ENCODE assay signal across 9 cellular contexts in the genomic region with DNA sequence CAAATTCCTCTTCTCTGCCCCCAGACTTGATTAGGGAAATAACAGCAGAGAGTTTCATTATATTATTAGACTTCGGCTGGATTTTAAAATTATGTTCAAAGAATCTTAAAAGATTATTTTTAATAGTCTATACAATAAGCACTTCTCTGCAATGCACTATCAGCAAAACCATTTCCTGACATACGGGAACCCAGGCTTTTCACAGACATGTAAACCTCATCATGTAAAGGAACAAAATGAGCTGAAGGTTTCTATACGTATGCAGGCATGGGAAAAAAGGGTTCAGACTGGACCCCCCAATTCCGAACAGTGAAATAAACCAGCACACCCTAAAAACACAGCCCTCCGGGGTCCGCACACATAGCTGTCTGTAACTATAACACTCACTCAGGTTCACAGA.
DNase-seq lines count a peak whose midpoint lies in the region; ATAC-seq, FAIRE-seq and TF ChIP-seq lines count a peak whose summit lies in the region.
"Had no signal": no experiment of that assay in that cellular context is flagged by ENCODE, and none has a peak within 500 bp of the region (broad histone marks: within the 10 kb centered on the region; RNA-seq: fewer than 3 reads in every experiment).

No MANE protein-coding gene starts in this region.

- no peaks in the 10 kb centered on the region for H3K27me3 ChIP-seq in GM12878 (replicated peaks in 1 of 2; ENCODE audit: control insufficient read depth in 2 of 2, insufficient read depth in 2 of 2, low read length in 1 of 2)
- H3K27me3 ChIP-seq in right lobe of liver, result no peaks in the 10 kb centered on the region
- no peaks in the 10 kb centered on the region for H3K27me3 ChIP-seq in testis

- peaks cover 44% of the 10 kb centered on the region for H3K36me3 Mint-ChIP-seq in activated CD8-positive, alpha-beta memory T cell treated with anti-CD3 and anti-CD28 coated beads, Interleukin-2, amount 10 ng/mL, durations not matched to agents 7 days and 5 days

- TF ChIP-seq POLR2A in GM12878 (IDR thresholded peaks at IDR 0.05; ENCODE audit: low read depth, low read length) (no peak), right lobe of liver (IDR thresholded peaks at IDR 0.05) (no peak), testis (IDR thresholded peaks at IDR 0.05) (no peak)

- H4K20me1 ChIP-seq in GM12878 (ENCODE audit: control insufficient read depth, insufficient read depth), result no peaks in the 10 kb centered on the region

- H3K4me2 ChIP-seq in GM12878 (ENCODE audit: control insufficient read depth, insufficient read depth), result no peak overlapping the region

- H3K9me3 ChIP-seq in GM12878 (replicated peaks; ENCODE audit: control insufficient read depth, insufficient read depth, low read length), result no peaks in the 10 kb centered on the region
- H3K9me3 ChIP-seq in right lobe of liver, result no peaks in the 10 kb centered on the region
- H3K9me3 ChIP-seq in testis, result no peaks in the 10 kb centered on the region

- ATAC-seq in activated CD8-positive, alpha-beta memory T cell treated with anti-CD3 and anti-CD28 coated beads, Interleukin-2, amount 10 ng/mL, durations not matched to agents 7 days and 5 days, result peak; percentile 8
- ATAC-seq in GM12878, result no peak
- ATAC-seq in right lobe of liver, result peak; percentile 2 to 8 (median 5)
- ATAC-seq in GM21528 (IDR thresholded peaks at IDR 0.05; ENCODE audit: low FRiP score, unreplicated experiment), result no peak
- no peak for ATAC-seq in HG03175 (IDR thresholded peaks at IDR 0.05; ENCODE audit: unreplicated experiment)

- H3K79me2 ChIP-seq in GM12878 (ENCODE audit: control insufficient read depth, insufficient read depth, low read length), result no peaks in the 10 kb centered on the region

- H3K9ac ChIP-seq in GM12878 (ENCODE audit: control insufficient read depth, insufficient read depth, low read length), result no peak overlapping the region

- SMC1A ChIA-PET in GM12878 (lab: Charles Lee; ENCODE audit: uncharacterized antibody, unreplicated experiment), result interaction anchor here (0.8 to 6.5 kb wide), 21 partner anchors 9 to 234 kb away, joined by 3 to 48 read pairs (median 4); partner anchors contain the start of gene ARL6IP5

- FAIRE-seq in GM12878 (lab: Jason Lieb, UNC), result no peak

- no peak for TF ChIP-seq RAD21 in GM12878 (IDR thresholded peaks at IDR 0.05; ENCODE audit: insufficient read depth, low read depth, low read length)

- peak overlapping the region; percentile 96 for H3K27ac Mint-ChIP-seq in activated CD8-positive, alpha-beta memory T cell treated with anti-CD3 and anti-CD28 coated beads, Interleukin-2, amount 10 ng/mL, durations not matched to agents 7 days and 5 days

- BruUV-seq in GM12878 (replicated peaks; lab: Mats Ljungman, UMichigan), result TSS peak; percentile 58

- H3K9me3 Mint-ChIP-seq in activated CD8-positive, alpha-beta memory T cell treated with anti-CD3 and anti-CD28 coated beads, Interleukin-2, amount 10 ng/mL, durations not matched to agents 7 days and 5 days (ENCODE audit: low read depth), result no peaks in the 10 kb centered on the region

- H3K4me3 ChIP-seq in GM12878 (no peak overlapping the region), right lobe of liver (peak overlapping the region; percentile 47 to 62 (median 57)), testis (peak overlapping the region; percentile 29 to 46)

- TF ChIP-seq CTCF in GM12878 (IDR thresholded peaks at IDR 0.05 in 2 of 3, conservative IDR thresholded peaks at IDR 0.05 in 1 of 3; ENCODE audit: control insufficient read depth in 2 of 3, extremely low read depth in 1 of 3, insufficient read depth in 1 of 3, low read depth in 3 of 3, low read length in 3 of 3), result no peak
- no peak for TF ChIP-seq CTCF in right lobe of liver (IDR thresholded peaks at IDR 0.05)
- TF ChIP-seq CTCF in testis (IDR thresholded peaks at IDR 0.05), result no peak

- no peak for TF ChIP-seq EP300 in GM12878 (IDR thresholded peaks at IDR 0.05; ENCODE audit: borderline replicate concordance in 1 of 2, control insufficient read depth in 1 of 2, low read depth in 2 of 2, low read length in 2 of 2)

- peak overlapping the region; percentile 98 for H3K4me3 Mint-ChIP-seq in activated CD8-positive, alpha-beta memory T cell treated with anti-CD3 and anti-CD28 coated beads, Interleukin-2, amount 10 ng/mL, durations not matched to agents 7 days and 5 days

- RAD21 ChIA-PET in GM12878 (lab: Charles Lee; ENCODE audit: unreplicated experiment), result interaction anchor here (1.0 to 3.6 kb wide), 12 partner anchors 18 to 106 kb away, joined by 3 to 19 read pairs (median 5); no protein-coding TSS in a partner anchor

- H3K27ac ChIP-seq in GM12878 (ENCODE audit: control insufficient read depth, insufficient read depth) (no peak overlapping the region), right lobe of liver (peak overlapping the region; percentile 53 to 93 (median 89)), testis (peak overlapping the region in 1 of 2 donors; percentile 69)

- H3K4me1 ChIP-seq in GM12878 (ENCODE audit: control insufficient read depth, insufficient read depth, low read length) (peaks cover 9% of the 10 kb centered on the region), right lobe of liver (peaks cover 0 to 17% (median 2%) of the 10 kb centered on the region in 4 donors), testis (no peaks in the 10 kb centered on the region)

- H3K27me3 Mint-ChIP-seq in activated CD8-positive, alpha-beta memory T cell treated with anti-CD3 and anti-CD28 coated beads, Interleukin-2, amount 10 ng/mL, durations not matched to agents 7 days and 5 days, result no peaks in the 10 kb centered on the region

- intact Hi-C loops in GM12878 (cut with micrococcal nuclease; ENCODE audit: unreplicated experiment), result loop anchor here (5.0 kb wide), 2 partner anchors 42 to 118 kb away; partner anchors contain the start of genes ARL6IP5 and UBA3
- intact Hi-C loops in right lobe of liver (cut with DNase I), result no loop called here
- intact Hi-C loops in testis (cut with DNase I; ENCODE audit: low total_unique reads), result no loop called here

- CTCF ChIA-PET in activated CD8-positive, alpha-beta memory T cell treated with anti-CD3 and anti-CD28 coated beads, Interleukin-2, amount 10 ng/mL, durations not matched to agents 7 days and 5 days (lab: Charles Lee), result interaction anchor here (1.2 to 3.8 kb wide), 7 partner anchors 9 to 106 kb away, joined by 5 to 38 read pairs (median 8); no protein-coding TSS in a partner anchor
- CTCF ChIA-PET in GM12878 (lab: Yijun Ruan, JAX), result interaction anchor here (0.5 to 4.4 kb wide), 13 partner anchors 8 to 240 kb away, joined by 3 to 23 read pairs (median 3); no protein-coding TSS in a partner anchor

- no peak overlapping the region for H2AFZ ChIP-seq in GM12878 (ENCODE audit: control insufficient read depth, low read depth, low read length)

- in situ Hi-C loops in GM12878 (cut with MboI), result no loop called here

- WGBS in GM12878 (ENCODE audit: insufficient coverage, insufficient replicate concordance, low lambda C conversion rate, missing lambda C conversion rate), result 56% methylated on average over 6 of the region's 6 CpGs
- WGBS in right lobe of liver (ENCODE audit: insufficient coverage, low coverage, low lambda C conversion rate, missing lambda C conversion rate), result 15% methylated on average over 6 of the region's 6 CpGs
- 27 to 36% methylated on average over 6 of the region's 6 CpGs for WGBS in testis, 2 donors

- DNase-seq in activated CD8-positive, alpha-beta memory T cell treated with anti-CD3 and anti-CD28 coated beads, Interleukin-2, amount 10 ng/mL, durations not matched to agents 7 days and 5 days, result peak; percentile 50
- no peak for DNase-seq in activated CD8-positive, alpha-beta memory T cell treated with anti-CD3 and anti-CD28 coated beads, Interleukin-2, amount 50 U/mL, for 4 hours
- DNase-seq in GM12878 (ENCODE audit: low read depth, low spot score) (no peak), right lobe of liver (no peak), testis (no peak), NCI-H1436 treated with DMSO at 0.1 percent for 48 hours (lab: John Stamatoyannopoulos, UW) (no peak)
- DNase-seq: activated gamma-delta T cell treated with Interleukin-2 at 50 U/mL for 16 hours had no signal

- POLR2A ChIA-PET in GM12878 (lab: Charles Lee), result interaction anchor here (0.7 to 2.3 kb wide), 4 partner anchors 10 to 241 kb away, joined by 3 to 10 read pairs (median 5); no protein-coding TSS in a partner anchor

- H3K36me3 ChIP-seq in GM12878 (ENCODE audit: control insufficient read depth in 2 of 2, insufficient read depth in 2 of 2, low read length in 1 of 2), result no peaks in the 10 kb centered on the region
- H3K36me3 ChIP-seq in right lobe of liver, result peaks cover 0 to 29% (median 0%) of the 10 kb centered on the region in 4 donors
- no peaks in the 10 kb centered on the region for H3K36me3 ChIP-seq in testis (ENCODE audit: low read depth, missing control alignments)

- peaks cover 75% of the 10 kb centered on the region for H3K4me1 Mint-ChIP-seq in activated CD8-positive, alpha-beta memory T cell treated with anti-CD3 and anti-CD28 coated beads, Interleukin-2, amount 10 ng/mL, durations not matched to agents 7 days and 5 days

TF ChIP-seq in GM12878, 131 proteins besides CTCF, POLR2A, EP300 and RAD21 (continues in another document):
- TF ChIP-seq MLLT1 (IDR thresholded peaks at IDR 0.05) (peak; percentile 47; the same call in 1 of the 2 replicates), HDAC2 (IDR thresholded peaks at IDR 0.05) (no peak), RBBP5 (conservative IDR thresholded peaks at IDR 0.05) (no peak), ZNF274 (IDR thresholded peaks at IDR 0.05; ENCODE audit: insufficient read depth, insufficient read length) (no peak), FOXK2 (IDR thresholded peaks at IDR 0.05) (no peak)

Comparison
In these comparisons a context has a peak if more than half of its experiments do, and no peak if none do; other contexts are left out.
1. ATAC-seq: peak in activated CD8-positive, alpha-beta memory T cell treated with anti-CD3 and anti-CD28 coated beads, Interleukin-2, amount 10 ng/mL, durations not matched to agents 7 days and 5 days (single experiment) and right lobe of liver (4 of 4); none in GM12878 (single experiment), GM21528 (single experiment) and HG03175 (single experiment).